In genomic region chr6:44949595-44950201, GRCh38 we compare ENCODE assay signal across 21 cellular contexts.
"Had no signal": no experiment of that assay in that cellular context is flagged by ENCODE, and none has a peak within 500 bp of the region (broad histone marks: within the 10 kb centered on the region; RNA-seq: fewer than 3 reads in every experiment).

No MANE protein-coding gene starts in this region.

- FAIRE-seq: colon, endothelial cell of umbilical vein, islet of Langerhans, keratinocyte had no signal

- H3K36me3 ChIP-seq: lower lobe of right lung had no signal

- H3K27me3 ChIP-seq: dorsolateral prefrontal cortex, esophagus muscularis mucosa, foreskin keratinocyte, gastroesophageal sphincter, heart left ventricle, hepatocyte, left lung had no signal

- H3K79me2 ChIP-seq: hepatocyte had no signal

- H3K4me3 ChIP-seq: coronary artery, dorsolateral prefrontal cortex, esophagus muscularis mucosa, gastroesophageal sphincter, heart left ventricle, hepatocyte, left lung, lower lobe of right lung had no signal

- H2AFZ ChIP-seq: hepatocyte had no signal

- H3K27ac ChIP-seq: coronary artery, dorsolateral prefrontal cortex, esophagus muscularis mucosa, foreskin keratinocyte, gastroesophageal sphincter, heart left ventricle, hepatocyte, left lung, lower lobe of right lung had no signal

- DNase-seq: dermis blood vessel endothelial cell; dorsolateral prefrontal cortex; effector CD4-positive, alpha-beta T cell; effector memory CD4-positive, alpha-beta T cell; foreskin keratinocyte; heart left ventricle; hypothalamus; left cardiac atrium; left lung; left ventricle myocardium superior; lower lobe of right lung; mesenchymal stem cell; midbrain had no signal

- H3K4me1 ChIP-seq: esophagus muscularis mucosa, foreskin keratinocyte, gastroesophageal sphincter, heart left ventricle, left lung, lower lobe of right lung had no signal

- H3K4me2 ChIP-seq: hepatocyte had no signal

- ATAC-seq: foreskin keratinocyte, gastroesophageal sphincter, heart left ventricle, left cardiac atrium, left lung, left ventricle myocardium superior, lower lobe of right lung had no signal
